11 cellular contexts compared by ENCODE assay signal in genomic region chr9:131658753-131659129, GRCh38.
DNase-seq lines count a peak whose midpoint lies in the region; ATAC-seq, FAIRE-seq and TF ChIP-seq lines count a peak whose summit lies in the region.
"Had no signal": no experiment of that assay in that cellular context is flagged by ENCODE, and none has a peak within 500 bp of the region (broad histone marks: within the 10 kb centered on the region; RNA-seq: fewer than 3 reads in every experiment).

No MANE protein-coding gene starts in this region.

- H4K20me1 ChIP-seq in MM.1S (ENCODE audit: insufficient read depth, low read length), result no peaks in the 10 kb centered on the region

- peaks cover 7% of the 10 kb centered on the region for H3K36me3 Mint-ChIP-seq in CD8-positive, alpha-beta T cell
- peaks cover 10% of the 10 kb centered on the region for H3K36me3 Mint-ChIP-seq in central memory CD8-positive, alpha-beta T cell (ENCODE audit: insufficient read depth)

- H3K9ac ChIP-seq in MM.1S (ENCODE audit: low read length), result no peak overlapping the region; the same call in 1 of the 2 replicates
- H3K9ac ChIP-seq: KMS-11 had no signal

- H2AFZ ChIP-seq in MM.1S (ENCODE audit: low read length), result no peak overlapping the region

- peak overlapping the region; percentile 22; the same call in 1 of the 2 replicates for H3K4me2 ChIP-seq in MM.1S (ENCODE audit: low read depth, low read length)
- H3K4me2 ChIP-seq: KMS-11 had no signal

- no peak for FAIRE-seq in pancreas (lab: Jason Lieb, UNC)

- POLR2A ChIA-PET in CD8-positive, alpha-beta T cell (lab: Charles Lee), result interaction anchor here (0.7 to 1.1 kb wide), 3 partner anchors 9 to 80 kb away, joined by 3 to 4 read pairs (median 3); no protein-coding TSS in a partner anchor

- H3K4me3 ChIP-seq in CD8-positive, alpha-beta T cell (ENCODE audit: low read depth, low read length), result no peak overlapping the region
- H3K4me3 ChIP-seq in MM.1S (ENCODE audit: low read length) (no peak overlapping the region), pancreas (no peak overlapping the region)

- no peak overlapping the region for H3K27ac ChIP-seq in CD8-positive, alpha-beta T cell (ENCODE audit: low read depth, low read length)
- H3K27ac ChIP-seq in MM.1S (ENCODE audit: low read length) (peak overlapping the region; percentile 75), pancreas (peak overlapping the region; percentile 51 to 85 (median 70))
- H3K27ac ChIP-seq: KMS-11 had no signal

- 69 to 83% methylated on average over 4 of the region's 4 CpGs for WGBS in pancreas, 2 donors

- H3K79me2 ChIP-seq in MM.1S (ENCODE audit: low read length), result peaks cover 87% of the 10 kb centered on the region

- H3K36me3 ChIP-seq in CD8-positive, alpha-beta T cell (ENCODE audit: insufficient read depth, low read length), result no peaks in the 10 kb centered on the region
- H3K36me3 ChIP-seq in MM.1S (replicated peaks; ENCODE audit: insufficient read depth, low read length) (no peaks in the 10 kb centered on the region), pancreas (no peaks in the 10 kb centered on the region)

- H3K4me1 Mint-ChIP-seq in CD8-positive, alpha-beta T cell (ENCODE audit: low read depth), result peaks cover 71% of the 10 kb centered on the region
- peaks cover 69% of the 10 kb centered on the region for H3K4me1 Mint-ChIP-seq in central memory CD8-positive, alpha-beta T cell

- no peak for TF ChIP-seq CTCF in CD8-positive, alpha-beta T cell (IDR thresholded peaks at IDR 0.05)
- TF ChIP-seq CTCF in MM.1S (IDR thresholded peaks at IDR 0.05; ENCODE audit: low read length), result no peak
- TF ChIP-seq CTCF in pancreas (IDR thresholded peaks at IDR 0.05), result no peak

- CTCF ChIA-PET in CD8-positive, alpha-beta T cell (lab: Charles Lee), result interaction anchor here (0.7 to 0.8 kb wide), 2 partner anchors 24 to 100 kb away, joined by 3 read pairs; no protein-coding TSS in a partner anchor

- no peaks in the 10 kb centered on the region for H3K9me3 ChIP-seq in CD8-positive, alpha-beta T cell (ENCODE audit: low read length)
- no peaks in the 10 kb centered on the region for H3K9me3 ChIP-seq in MM.1S (replicated peaks; ENCODE audit: insufficient read depth, low read length)
- no peaks in the 10 kb centered on the region for H3K9me3 ChIP-seq in pancreas

- H3K9me2 ChIP-seq in MM.1S (replicated peaks; ENCODE audit: insufficient read depth, low read length), result no peaks in the 10 kb centered on the region

- DNase-seq in CD8-positive, alpha-beta T cell, result no peak
- DNase-seq in MM.1S, result peak; percentile 51
- DNase-seq in central memory CD8-positive, alpha-beta T cell (ENCODE audit: low spot score in 2 of 2), result no peak
- no peak for DNase-seq in pancreas
- DNase-seq in RKO (ENCODE audit: low spot score), result no peak
- no peak for DNase-seq in NCI-H128 (lab: John Stamatoyannopoulos, UW; ENCODE audit: unreplicated experiment)
- DNase-seq in NCI-H146 treated with DMSO at 0.1 percent for 48 hours (lab: John Stamatoyannopoulos, UW; ENCODE audit: unreplicated experiment), result no peak
- DNase-seq: cortex of kidney, GDM1 had no signal

- H3F3A ChIP-seq in MM.1S (ENCODE audit: insufficient read depth, low read length), result peaks cover 42% of the 10 kb centered on the region

- H3K4me1 ChIP-seq in CD8-positive, alpha-beta T cell (ENCODE audit: insufficient read depth, low read length), result peaks cover 38% of the 10 kb centered on the region
- peaks cover 61% of the 10 kb centered on the region for H3K4me1 ChIP-seq in MM.1S (ENCODE audit: low read length)
- peaks cover 36 to 59% (median 47%) of the 10 kb centered on the region in 3 donors for H3K4me1 ChIP-seq in pancreas

- H3K27me3 ChIP-seq in CD8-positive, alpha-beta T cell (ENCODE audit: insufficient read depth, low read length), result no peaks in the 10 kb centered on the region
- no peaks in the 10 kb centered on the region for H3K27me3 ChIP-seq in MM.1S (replicated peaks; ENCODE audit: insufficient read depth, low read length)
- no peaks in the 10 kb centered on the region for H3K27me3 ChIP-seq in pancreas

- H3K27me3 Mint-ChIP-seq in CD8-positive, alpha-beta T cell (ENCODE audit: low read depth), result no peaks in the 10 kb centered on the region
- no peaks in the 10 kb centered on the region for H3K27me3 Mint-ChIP-seq in central memory CD8-positive, alpha-beta T cell

- intact Hi-C loops in CD8-positive, alpha-beta T cell (cut with DNase I, micrococcal nuclease), result loop anchor here in 1 of 2 experiments (5.0 kb wide), 1 partner anchor 34 kb away; no protein-coding TSS in a partner anchor
- intact Hi-C loops in pancreas (cut with DNase I), result no loop called here

- ATAC-seq in CD8-positive, alpha-beta T cell, result no peak
- no peak for ATAC-seq in central memory CD8-positive, alpha-beta T cell (replicated peaks; ENCODE audit: extremely low read depth, poor library complexity, severe bottlenecking)
- no peak for ATAC-seq in pancreas
- no peak for ATAC-seq in GM21619 (IDR thresholded peaks at IDR 0.05; ENCODE audit: unreplicated experiment)

- H3K4me3 Mint-ChIP-seq in CD8-positive, alpha-beta T cell, result no peak overlapping the region
- H3K4me3 Mint-ChIP-seq in central memory CD8-positive, alpha-beta T cell, result peak overlapping the region; percentile 23

- H3K9me3 Mint-ChIP-seq in CD8-positive, alpha-beta T cell, result no peaks in the 10 kb centered on the region
- no peaks in the 10 kb centered on the region for H3K9me3 Mint-ChIP-seq in central memory CD8-positive, alpha-beta T cell

- peak overlapping the region; percentile 96 for H3K27ac Mint-ChIP-seq in CD8-positive, alpha-beta T cell
- peak overlapping the region; percentile 91 for H3K27ac Mint-ChIP-seq in central memory CD8-positive, alpha-beta T cell (ENCODE audit: low read depth)
